8 cellular contexts compared by ENCODE assay signal in genomic region chr1:22462928-22463327, GRCh38.
"Had no signal": no experiment of that assay in that cellular context is flagged by ENCODE, and none has a peak within 500 bp of the region (broad histone marks: within the 10 kb centered on the region; RNA-seq: fewer than 3 reads in every experiment).

No MANE protein-coding gene starts in this region.

- H3K9me3 Mint-ChIP-seq: IgD-negative memory B cell had no signal

- H3K27me3 Mint-ChIP-seq: IgD-negative memory B cell had no signal

- H3K27ac Mint-ChIP-seq: IgD-negative memory B cell had no signal

- H3K27ac ChIP-seq: GM23248 had no signal

- H3K4me3 Mint-ChIP-seq: IgD-negative memory B cell had no signal

- H3K4me1 ChIP-seq: HAP-1 had no signal

- H3K9ac ChIP-seq: GM23248 had no signal

- H3K4me3 ChIP-seq: GM23248, HAP-1 had no signal

- H3K36me3 ChIP-seq: HAP-1 had no signal

- DNase-seq: GM23248, GOT3, H7, KG1 had no signal

- H3K9me3 ChIP-seq: HAP-1 had no signal

- FAIRE-seq: HTR-8/SVneo had no signal

- H2AFZ ChIP-seq: GM23248 had no signal

- ATAC-seq: HCT116 had no signal
